18 cellular contexts compared by ENCODE assay signal in the genomic region with DNA sequence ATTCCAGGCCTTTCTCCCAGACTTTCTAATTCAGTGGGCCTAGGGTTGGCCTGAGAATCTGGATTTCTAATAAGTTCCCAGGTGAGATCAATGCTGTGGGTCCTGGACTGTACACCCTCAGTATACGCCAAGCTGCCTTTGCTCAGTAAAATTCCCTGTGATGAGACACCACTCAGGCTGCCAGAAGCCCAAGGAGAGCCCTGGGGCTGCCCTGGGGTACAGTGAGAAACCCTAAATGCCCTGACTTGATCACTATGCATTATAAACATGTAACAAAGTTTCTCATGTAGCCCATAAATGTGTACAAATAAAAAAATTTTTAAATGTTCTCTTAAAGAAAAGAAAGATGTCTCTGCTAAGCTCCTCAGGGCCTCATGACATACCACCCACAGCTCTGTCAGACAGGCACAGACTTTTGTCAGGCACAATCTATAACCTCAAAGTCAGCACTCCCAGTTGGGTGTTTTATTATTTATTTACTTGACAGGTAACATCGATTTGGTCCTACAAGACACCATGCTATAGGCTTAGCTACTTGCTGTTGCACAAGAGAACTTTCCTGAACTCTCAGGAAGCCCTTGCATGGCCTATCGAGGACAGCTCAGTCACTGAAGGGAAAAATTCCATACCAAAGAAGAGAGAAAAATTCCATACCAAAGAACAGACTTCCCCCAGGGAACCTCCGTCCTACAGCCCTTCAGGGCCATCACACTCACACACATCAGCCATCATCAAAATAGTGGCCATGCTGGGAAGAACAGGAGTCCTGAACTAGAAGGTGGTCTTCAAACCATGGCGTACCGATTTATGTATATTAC. TPM values are rescaled to one million over a fixed set of nuclear protein-coding genes. Genes with fewer than 3 reads are reported as not detected.
"Had no signal": no experiment of that assay in that cellular context is flagged by ENCODE, and none has a peak within 500 bp of the region (broad histone marks: within the 10 kb centered on the region; RNA-seq: fewer than 3 reads in every experiment).

No MANE protein-coding gene starts in this region.

- H3K4me3 ChIP-seq: coronary artery, left lung, tibial artery had no signal

- H3K9me3 Mint-ChIP-seq: activated naive CD4-positive, alpha-beta T cell treated with anti-CD3 and anti-CD28 coated beads, Interleukin-2, amount 50 U/mL, for 24 hours; activated T-helper 1 cell treated with anti-CD3 and anti-CD28 coated beads, Interleukin-12 subunit alpha, Interleukin-12 subunit beta, Interleukin-2, Interleukin-4 antibody, amounts not matched to agents 30 ng/mL and 10 ng/mL and 1 ng/mL, durations not matched to agents 14 hours and 24 hours and 36 hours; T-helper 2 cell treated with Interferon-gamma antibody and Interleukin-4, amounts not matched to agents 5 μg/mL and 100 μg/mL, for 36 hours had no signal

- H3K9me3 ChIP-seq: left lung, tibial artery had no signal

- ATAC-seq: activated CD8-positive, alpha-beta T cell treated with anti-CD3 and anti-CD28 coated beads, Interleukin-2, amount 10 ng/mL, durations not matched to agents 7 days and 5 days; left lung; SK-N-SH treated with all-trans-retinoic acid at 6 μM for 48 hours had no signal

- H3K4me1 Mint-ChIP-seq: activated naive CD4-positive, alpha-beta T cell treated with anti-CD3 and anti-CD28 coated beads, Interleukin-2, amount 50 U/mL, for 24 hours had no signal

- H3K27ac ChIP-seq: brain microvascular endothelial cell, coronary artery, epithelial cell of prostate, left lung, tibial artery, WERI-Rb-1 had no signal

- H3K4me3 Mint-ChIP-seq: activated CD8-positive, alpha-beta T cell treated with anti-CD3 and anti-CD28 coated beads, Interleukin-2, amount 10 ng/mL, durations not matched to agents 7 days and 5 days; activated naive CD4-positive, alpha-beta T cell treated with anti-CD3 and anti-CD28 coated beads, Interleukin-2, amount 50 U/mL, for 24 hours; activated T-helper 1 cell treated with anti-CD3 and anti-CD28 coated beads, Interleukin-12 subunit alpha, Interleukin-12 subunit beta, Interleukin-2, Interleukin-4 antibody, amounts not matched to agents 30 ng/mL and 10 ng/mL and 1 ng/mL, durations not matched to agents 14 hours and 24 hours and 36 hours; T-helper 2 cell treated with Interferon-gamma antibody and Interleukin-4, amounts not matched to agents 5 μg/mL and 100 μg/mL, for 36 hours had no signal

- H3K27me3 ChIP-seq: brain microvascular endothelial cell, left lung, tibial artery had no signal

- DNase-seq: activated CD4-positive, alpha-beta T cell treated with anti-CD3 and anti-CD28 coated beads for 1 hour; activated CD4-positive, alpha-beta T cell treated with anti-CD3 and anti-CD28 coated beads, Interleukin-2, amount 50 U/mL, for 1 hour; activated CD8-positive, alpha-beta T cell treated with anti-CD3 and anti-CD28 coated beads, Interleukin-2, amount 10 ng/mL, durations not matched to agents 7 days and 5 days; activated gamma-delta T cell; aorta; brain microvascular endothelial cell; left lung; stimulated activated CD4-positive, alpha-beta T cell treated with anti-CD3 and anti-CD28 coated beads, Interleukin-4, amount 100 ng/mL, for 24 hours; stimulated activated naive CD4-positive, alpha-beta T cell treated with Interleukin-2 at 50 U/mL for 16 hours; tibial artery; WERI-Rb-1 had no signal

- H3K27me3 Mint-ChIP-seq: progenitor cell of endocrine pancreas had no signal

- H3K27ac Mint-ChIP-seq: activated CD8-positive, alpha-beta T cell treated with anti-CD3 and anti-CD28 coated beads, Interleukin-2, amount 10 ng/mL, durations not matched to agents 7 days and 5 days; activated naive CD4-positive, alpha-beta T cell treated with anti-CD3 and anti-CD28 coated beads, Interleukin-2, amount 50 U/mL, for 24 hours; activated T-helper 1 cell treated with anti-CD3 and anti-CD28 coated beads, Interleukin-12 subunit alpha, Interleukin-12 subunit beta, Interleukin-2, Interleukin-4 antibody, amounts not matched to agents 30 ng/mL and 10 ng/mL and 1 ng/mL, durations not matched to agents 14 hours and 24 hours and 36 hours; progenitor cell of endocrine pancreas; T-helper 2 cell treated with Interferon-gamma antibody and Interleukin-4, amounts not matched to agents 5 μg/mL and 100 μg/mL, for 36 hours had no signal

- H3K36me3 Mint-ChIP-seq: activated naive CD4-positive, alpha-beta T cell treated with anti-CD3 and anti-CD28 coated beads, Interleukin-2, amount 50 U/mL, for 24 hours had no signal

RNA-seq across cellular contexts. Expression of gene LARP6, which starts 22.7 kb away (rescaled TPM):
- total RNA-seq: activated CD8-positive, alpha-beta T cell treated with anti-CD3 and anti-CD28 coated beads, Interleukin-2, amount 10 ng/mL, durations not matched to agents 7 days and 5 days; activated T-helper 1 cell treated with anti-CD3 and anti-CD28 coated beads, Interleukin-12 subunit alpha, Interleukin-12 subunit beta, Interleukin-2, Interleukin-4 antibody, amounts not matched to agents 30 ng/mL and 10 ng/mL and 1 ng/mL, durations not matched to agents 14 hours and 24 hours and 36 hours had no signal
